Comparison of ENCODE assay signal across 1 cellular context in the genomic region with DNA sequence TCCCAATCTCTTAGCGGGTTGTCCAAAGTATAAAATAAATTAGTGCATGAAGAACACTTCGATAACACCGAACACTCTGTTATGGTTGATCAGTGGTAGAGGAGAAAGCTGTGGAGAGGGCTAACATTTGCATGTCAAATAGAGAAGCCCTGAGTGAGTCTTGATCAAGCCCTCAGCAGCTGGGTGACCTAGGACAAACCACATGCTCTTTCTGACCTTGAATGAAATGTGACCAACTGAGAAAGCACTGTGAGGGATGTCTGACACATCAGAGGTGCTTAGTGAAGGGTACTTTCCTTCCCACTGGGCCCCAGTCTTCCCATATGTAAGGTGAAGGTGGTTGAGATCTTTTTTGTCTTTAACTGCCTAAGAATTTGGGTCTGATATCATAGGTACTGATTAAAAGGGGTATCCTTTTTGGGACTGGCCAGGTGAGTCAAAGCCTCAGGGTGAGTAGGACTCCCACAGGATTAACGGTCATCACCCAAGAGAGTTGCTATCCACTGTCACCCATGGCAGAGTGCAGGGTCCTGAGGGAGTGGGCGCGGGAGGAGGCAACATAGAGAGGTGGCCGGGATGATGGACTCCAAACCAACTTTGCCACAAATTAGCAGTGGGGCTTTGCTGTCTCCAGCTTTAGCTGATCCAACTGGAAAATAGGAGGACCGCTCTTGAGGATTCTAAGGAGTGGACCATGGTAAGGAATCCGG.
TF ChIP-seq lines count a peak whose summit lies in the region.

No MANE protein-coding gene starts in this region.

TF ChIP-seq in GM12878, 131 proteins besides CTCF, POLR2A, EP300 and RAD21 (continued from another document):
- no peak for TF ChIP-seq ZBTB11 (CRISPR knock-in tag; IDR thresholded peaks at IDR 0.05)
- TF ChIP-seq, protein P1, sequence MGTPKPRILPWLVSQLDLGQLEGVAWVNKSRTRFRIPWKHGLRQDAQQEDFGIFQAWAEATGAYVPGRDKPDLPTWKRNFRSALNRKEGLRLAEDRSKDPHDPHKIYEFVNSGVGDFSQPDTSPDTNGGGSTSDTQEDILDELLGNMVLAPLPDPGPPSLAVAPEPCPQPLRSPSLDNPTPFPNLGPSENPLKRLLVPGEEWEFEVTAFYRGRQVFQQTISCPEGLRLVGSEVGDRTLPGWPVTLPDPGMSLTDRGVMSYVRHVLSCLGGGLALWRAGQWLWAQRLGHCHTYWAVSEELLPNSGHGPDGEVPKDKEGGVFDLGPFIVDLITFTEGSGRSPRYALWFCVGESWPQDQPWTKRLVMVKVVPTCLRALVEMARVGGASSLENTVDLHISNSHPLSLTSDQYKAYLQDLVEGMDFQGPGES (IDR thresholded peaks at IDR 0.05): no peak
- TF ChIP-seq PAX5 (IDR thresholded peaks at IDR 0.05; ENCODE audit: borderline replicate concordance, low read depth, low read length): no peak
- TF ChIP-seq, protein P2, sequence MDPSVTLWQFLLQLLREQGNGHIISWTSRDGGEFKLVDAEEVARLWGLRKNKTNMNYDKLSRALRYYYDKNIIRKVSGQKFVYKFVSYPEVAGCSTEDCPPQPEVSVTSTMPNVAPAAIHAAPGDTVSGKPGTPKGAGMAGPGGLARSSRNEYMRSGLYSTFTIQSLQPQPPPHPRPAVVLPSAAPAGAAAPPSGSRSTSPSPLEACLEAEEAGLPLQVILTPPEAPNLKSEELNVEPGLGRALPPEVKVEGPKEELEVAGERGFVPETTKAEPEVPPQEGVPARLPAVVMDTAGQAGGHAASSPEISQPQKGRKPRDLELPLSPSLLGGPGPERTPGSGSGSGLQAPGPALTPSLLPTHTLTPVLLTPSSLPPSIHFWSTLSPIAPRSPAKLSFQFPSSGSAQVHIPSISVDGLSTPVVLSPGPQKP (IDR thresholded peaks at IDR 0.05; ENCODE audit: low read depth, low read length): no peak
